ENCODE assay signal across 9 cellular contexts in genomic region chr1:6348511-6349191, GRCh38. TPM values are rescaled to one million over a fixed set of nuclear protein-coding genes. Genes with fewer than 3 reads are reported as not detected.
DNase-seq lines count a peak whose midpoint lies in the region; TF ChIP-seq lines count a peak whose summit lies in the region.
"Had no signal": no experiment of that assay in that cellular context is flagged by ENCODE, and none has a peak within 500 bp of the region (broad histone marks: within the 10 kb centered on the region; RNA-seq: fewer than 3 reads in every experiment).

No MANE protein-coding gene starts in this region.

- H3K27ac ChIP-seq in substantia nigra (ENCODE audit: low read depth, low read length, poor library complexity, severe bottlenecking) = peak overlapping the region; percentile 26
- H3K27ac ChIP-seq: 22Rv1 had no signal

- H3K4me1 Mint-ChIP-seq in immature natural killer cell = peaks cover 25 to 31% of the 10 kb centered on the region in 2 donors

- DNase-seq in DMS53 (lab: John Stamatoyannopoulos, UW) (peak; percentile 47), DMS53 treated with DMSO at 0.1 percent for 48 hours (lab: John Stamatoyannopoulos, UW; ENCODE audit: unreplicated experiment) (no peak), immature natural killer cell (peak; percentile 73 to 79 (median 76)), substantia nigra (lab: John Stamatoyannopoulos, UW) (peak in 2 of 49 donors; percentile 15 to 18), GM03348 (ENCODE audit: low spot score) (no peak), AG20443 (ENCODE audit: low spot score) (no peak), GM20000 (ENCODE audit: low spot score) (no peak)
- peak; percentile 80 for DNase-seq in activated effector memory CD4-positive, alpha-beta T cell treated with anti-CD3 and anti-CD28 coated beads, Interleukin-2, amount 50 U/mL, for 16 hours

- peaks cover 0 to under 1% (median 0%) of the 10 kb centered on the region in 3 donors for H3K36me3 Mint-ChIP-seq in immature natural killer cell

- H3K27me3 Mint-ChIP-seq in immature natural killer cell (ENCODE audit: low read depth in 3 of 3) = peaks cover 2 to 3% (median 2%) of the 10 kb centered on the region in 3 donors

- H3K27ac Mint-ChIP-seq in immature natural killer cell = peak overlapping the region; percentile 85 to 94 (median 88)

- peak overlapping the region; percentile 59 to 82 (median 70) for H3K4me3 Mint-ChIP-seq in immature natural killer cell

- H3K9me3 Mint-ChIP-seq in immature natural killer cell = no peaks in the 10 kb centered on the region

- TF ChIP-seq CTCF in GM20000 (IDR thresholded peaks at IDR 0.05; ENCODE audit: extremely low read depth, missing control alignments) = no peak

RNA-seq across cellular contexts. Expression of gene ACOT7, which starts 44.9 kb away (rescaled TPM):
- polyA plus RNA-seq in immature natural killer cell = 10 to 100 TPM; 26.7 to 31.2 (median 28.9) TPM

Comparison
In these comparisons a context has a peak if more than half of its experiments do, and no peak if none do; other contexts are left out.
1. DNase-seq: peak in DMS53 (single experiment), activated effector memory CD4-positive, alpha-beta T cell treated with anti-CD3 and anti-CD28 coated beads, Interleukin-2, amount 50 U/mL, for 16 hours (single experiment) and immature natural killer cell (3 of 3); none in DMS53 treated with DMSO at 0.1 percent for 48 hours (single experiment), GM03348 (single experiment), AG20443 (single experiment) and GM20000 (single experiment).